ENCODE assay signal across 8 cellular contexts in genomic region chr2:165795011-165795410, GRCh38. TPM values are rescaled to one million over a fixed set of nuclear protein-coding genes. Genes with fewer than 3 reads are reported as not detected.
DNase-seq lines count a peak whose midpoint lies in the region; ATAC-seq and TF ChIP-seq lines count a peak whose summit lies in the region.

No MANE protein-coding gene starts in this region.

- no peaks in the 10 kb centered on the region for H3K9me3 ChIP-seq in body of pancreas

- H3K36me3 Mint-ChIP-seq in nephron progenitor cell (ENCODE audit: low read depth) = no peaks in the 10 kb centered on the region

- H3K9me3 Mint-ChIP-seq in nephron progenitor cell = no peaks in the 10 kb centered on the region

- H3K27ac ChIP-seq in body of pancreas = peak overlapping the region; percentile 94 to 99 (median 98)

- 9 to 18% methylated on average over 2 of the region's 2 CpGs for WGBS in body of pancreas, 2 donors

- no peak overlapping the region for H3K27ac Mint-ChIP-seq in nephron progenitor cell

- peaks cover 71% of the 10 kb centered on the region for H3K27me3 Mint-ChIP-seq in nephron progenitor cell (ENCODE audit: low read depth, poor library complexity)

- DNase-seq in body of pancreas (peak in 3 of 4 donors; percentile 13 to 20 (median 15)), nephron progenitor cell (no peak), NCI-H2227 treated with DMSO at 0.1 percent for 48 hours (lab: John Stamatoyannopoulos, UW) (no peak), NCI-H1417 (lab: John Stamatoyannopoulos, UW) (no peak), Right ventricle myocardium superior (no peak), NCI-H446 treated with DMSO at 0.1 percent for 48 hours (lab: John Stamatoyannopoulos, UW) (no peak)

- H3K4me3 Mint-ChIP-seq in nephron progenitor cell = peak overlapping the region; percentile 65

- no peaks in the 10 kb centered on the region for H3K27me3 ChIP-seq in body of pancreas

- peaks cover 10% of the 10 kb centered on the region for H3K4me1 Mint-ChIP-seq in nephron progenitor cell

- peaks cover 35% of the 10 kb centered on the region for H3K4me1 ChIP-seq in body of pancreas

- peak; percentile 21 for ATAC-seq in GM18868 (IDR thresholded peaks at IDR 0.05; ENCODE audit: unreplicated experiment)
- ATAC-seq in HG03108 (IDR thresholded peaks at IDR 0.05; ENCODE audit: unreplicated experiment) = peak; percentile 23
- peak; percentile 34 for ATAC-seq in body of pancreas
- ATAC-seq in Right ventricle myocardium superior (ENCODE audit: poor library complexity) = no peak

- TF ChIP-seq POLR2A in body of pancreas (IDR thresholded peaks at IDR 0.05) = no peak

- intact Hi-C loops in body of pancreas (cut with DNase I) = no loop called here
- intact Hi-C loops in Right ventricle myocardium superior (cut with DNase I) = no loop called here

- TF ChIP-seq CTCF in body of pancreas (IDR thresholded peaks at IDR 0.05) (no peak), nephron progenitor cell (IDR thresholded peaks at IDR 0.05) (no peak)

- H3K4me3 ChIP-seq in body of pancreas = peak overlapping the region in 1 of 2 donors; percentile 44

- no peaks in the 10 kb centered on the region for H3K36me3 ChIP-seq in body of pancreas (replicated peaks in 1 of 2; ENCODE audit: insufficient read depth in 1 of 2, low read depth in 2 of 2)

RNA-seq across cellular contexts. Expression of gene GALNT3, which starts 1.0 kb away (rescaled TPM):
- 10 to 100 TPM; 29.7 to 64.9 TPM for total RNA-seq in body of pancreas
- total RNA-seq in Right ventricle myocardium superior = 0.19 TPM

Comparison
In these comparisons a context has a peak if more than half of its experiments do, and no peak if none do; other contexts are left out.
1. DNase-seq: peak in body of pancreas (3 of 4); none in nephron progenitor cell (single experiment), NCI-H2227 treated with DMSO at 0.1 percent for 48 hours (single experiment), NCI-H1417 (0 of 3), Right ventricle myocardium superior (single experiment) and NCI-H446 treated with DMSO at 0.1 percent for 48 hours (single experiment).
2. RNA of gene GALNT3, which starts 1.0 kb away (total RNA-seq): 29.7 to 64.9 TPM in body of pancreas; 0.19 TPM in Right ventricle myocardium superior (single experiment); every median in the first group is over 10 times any median in the second.